ENCODE assay signal across 17 cellular contexts in genomic region chr5:1061916-1062315, GRCh38. TPM values are rescaled to one million over a fixed set of nuclear protein-coding genes. Genes with fewer than 3 reads are reported as not detected.
DNase-seq lines count a peak whose midpoint lies in the region; ATAC-seq, FAIRE-seq and TF ChIP-seq lines count a peak whose summit lies in the region.
"Had no signal": no experiment of that assay in that cellular context is flagged by ENCODE, and none has a peak within 500 bp of the region (broad histone marks: within the 10 kb centered on the region; RNA-seq: fewer than 3 reads in every experiment).

No MANE protein-coding gene starts in this region.

- H3K27ac ChIP-seq in right cardiac atrium (ENCODE audit: low read length) (no peak overlapping the region), PC-9 (no peak overlapping the region), kidney (ENCODE audit: low read depth in 2 of 2, low read length in 2 of 2) (no peak overlapping the region), small intestine (ENCODE audit: low read depth in 1 of 2, low read length in 1 of 2) (no peak overlapping the region)
- H3K27ac ChIP-seq: BLaER1 had no signal

- H3K36me3 Mint-ChIP-seq in CD14-positive monocyte: peaks cover 45 to 66% of the 10 kb centered on the region in 2 donors

- H3K27me3 Mint-ChIP-seq in CD14-positive monocyte (ENCODE audit: low read depth in 3 of 3): no peaks in the 10 kb centered on the region

- H2AFZ ChIP-seq in PC-9: no peak overlapping the region

- H3K79me2 ChIP-seq in PC-9 (ENCODE audit: low read depth): no peaks in the 10 kb centered on the region

- no peak overlapping the region for H3K27ac Mint-ChIP-seq in CD14-positive monocyte
- H3K27ac Mint-ChIP-seq: CD8-positive, alpha-beta T cell had no signal

- WGBS in right cardiac atrium: 83% methylated on average over 10 of the region's 10 CpGs
- 76 to 85% (median 82%) methylated on average over 9 to 10 of the region's 10 CpGs for WGBS in small intestine, 3 donors

- DNase-seq in right cardiac atrium (peak in 2 of 3 donors; percentile 24 to 30), left cardiac atrium (no peak), H7 (peak; percentile 51), PC-9 (no peak), kidney (peak; percentile 53), CD14-positive monocyte (ENCODE audit: low spot score) (no peak), small intestine (no peak)
- DNase-seq: Calu3; CD8-positive, alpha-beta T cell; DND-41; EL; GOT3; H9 had no signal

- H3K27me3 ChIP-seq in right cardiac atrium (ENCODE audit: control insufficient read depth, insufficient read depth) (no peaks in the 10 kb centered on the region), H7 (ENCODE audit: control insufficient read depth, insufficient read depth, low read length) (no peaks in the 10 kb centered on the region), PC-9 (ENCODE audit: insufficient read depth, low read depth) (no peaks in the 10 kb centered on the region), small intestine (ENCODE audit: control insufficient read depth in 2 of 2, insufficient read depth in 2 of 2, low read length in 2 of 2) (no peaks in the 10 kb centered on the region)
- H3K27me3 ChIP-seq: BLaER1 had no signal

- TSS peak; percentile 13 for BruUV-seq in PC-9 (replicated peaks; lab: Mats Ljungman, UMichigan)

- no peaks in the 10 kb centered on the region for H3K9me3 Mint-ChIP-seq in CD14-positive monocyte
- H3K9me3 Mint-ChIP-seq: CD8-positive, alpha-beta T cell; H9 had no signal

- H3K9ac ChIP-seq in kidney (ENCODE audit: low read length in 2 of 2): no peak overlapping the region
- H3K9ac ChIP-seq: BLaER1 had no signal

- CTCF ChIA-PET in PC-9 (lab: Charles Lee): interaction anchor here (0.5 kb wide), 1 partner anchor 32 kb away, joined by 4 read pairs; no protein-coding TSS in a partner anchor

- no peaks in the 10 kb centered on the region for H3K9me2 ChIP-seq in PC-9 (ENCODE audit: insufficient read depth)

- H3K36me3 ChIP-seq in H7 (replicated peaks; ENCODE audit: control insufficient read depth, insufficient read depth, low read length) (peaks cover 3% of the 10 kb centered on the region; the same call in 1 of the 2 replicates), PC-9 (ENCODE audit: low read depth) (no peaks in the 10 kb centered on the region), kidney (ENCODE audit: control insufficient read depth in 1 of 2, insufficient read depth in 2 of 2, low read length in 2 of 2) (peaks cover 16 to 44% of the 10 kb centered on the region in 2 donors), small intestine (ENCODE audit: control insufficient read depth in 2 of 2, insufficient read depth in 2 of 2, low read length in 2 of 2) (peaks cover 24 to 36% of the 10 kb centered on the region in 2 donors)

- no peak for ATAC-seq in right cardiac atrium
- ATAC-seq in left cardiac atrium: no peak
- ATAC-seq: CD8-positive, alpha-beta T cell; GM12878 had no signal

- H3K4me1 Mint-ChIP-seq in CD14-positive monocyte: no peaks in the 10 kb centered on the region
- H3K4me1 Mint-ChIP-seq: H9 had no signal

- H3K4me1 ChIP-seq in right cardiac atrium (ENCODE audit: control insufficient read depth, insufficient read depth, low read length) (no peaks in the 10 kb centered on the region), PC-9 (replicated peaks; ENCODE audit: insufficient read depth) (no peaks in the 10 kb centered on the region), kidney (ENCODE audit: control insufficient read depth in 1 of 2, insufficient read depth in 1 of 2, low read depth in 1 of 2, low read length in 2 of 2) (peaks cover 0 to 4% of the 10 kb centered on the region in 2 donors), small intestine (ENCODE audit: control insufficient read depth in 2 of 2, insufficient read depth in 1 of 2, low read depth in 1 of 2, low read length in 1 of 2) (no peaks in the 10 kb centered on the region)

- H3K4me2 ChIP-seq in PC-9: no peak overlapping the region
- H3K4me2 ChIP-seq: BLaER1 had no signal

- no peaks in the 10 kb centered on the region for H3K9me3 ChIP-seq in right cardiac atrium (ENCODE audit: control insufficient read depth, low read length)
- no peaks in the 10 kb centered on the region for H3K9me3 ChIP-seq in PC-9 (ENCODE audit: insufficient read depth, low read depth)
- no peaks in the 10 kb centered on the region for H3K9me3 ChIP-seq in kidney (ENCODE audit: control insufficient read depth in 1 of 2, low read length in 2 of 2)
- H3K9me3 ChIP-seq in small intestine (ENCODE audit: control insufficient read depth, low read depth): no peaks in the 10 kb centered on the region
- H3K9me3 ChIP-seq: BLaER1 had no signal

- peaks cover 15% of the 10 kb centered on the region for H4K20me1 ChIP-seq in PC-9 (ENCODE audit: insufficient read depth)

- no peak overlapping the region for H3K4me3 ChIP-seq in right cardiac atrium (ENCODE audit: low read length)
- no peak overlapping the region for H3K4me3 ChIP-seq in H7 (ENCODE audit: insufficient read depth, low read depth, low read length)
- H3K4me3 ChIP-seq in PC-9: no peak overlapping the region
- no peak overlapping the region for H3K4me3 ChIP-seq in kidney (ENCODE audit: low read length in 2 of 2)
- H3K4me3 ChIP-seq in small intestine (ENCODE audit: low read depth in 1 of 2, low read length in 2 of 2): no peak overlapping the region
- H3K4me3 ChIP-seq: BLaER1, GM12878 had no signal

- intact Hi-C loops in right cardiac atrium (cut with DNase I): no loop called here
- intact Hi-C loops in left cardiac atrium (cut with DNase I): no loop called here
- intact Hi-C loops in PC-9 (cut with micrococcal nuclease; ENCODE audit: unreplicated experiment): no loop called here
- intact Hi-C loops in kidney (cut with DNase I): no loop called here
- intact Hi-C loops in CD14-positive monocyte (cut with micrococcal nuclease): no loop called here

- H3F3A ChIP-seq in PC-9 (ENCODE audit: insufficient read depth, low read depth): 0 out of 2 replicates have a peak, but pooled peaks cover 3% of the 10 kb centered on the region

- no peak for FAIRE-seq in kidney (lab: Jason Lieb, UNC)
- FAIRE-seq in small intestine (lab: Jason Lieb, UNC): no peak
- FAIRE-seq: GM12878, HTR-8/SVneo had no signal

- POLR2A ChIA-PET in PC-9 (lab: Charles Lee; ENCODE audit: unreplicated experiment): no interaction called here

- no peak overlapping the region for H3K4me3 Mint-ChIP-seq in CD14-positive monocyte
- H3K4me3 Mint-ChIP-seq: CD8-positive, alpha-beta T cell; H9 had no signal

- TF ChIP-seq CTCF in PC-9 (conservative IDR thresholded peaks at IDR 0.05): no peak
- no peak for TF ChIP-seq CTCF in kidney (IDR thresholded peaks at IDR 0.05; ENCODE audit: borderline replicate concordance, extremely low read depth, insufficient read depth)
- TF ChIP-seq CTCF in CD14-positive monocyte (IDR thresholded peaks at IDR 0.05): no peak

RNA-seq across cellular contexts. Expression of gene SLC12A7, which starts 49.9 kb away (rescaled TPM):
- total RNA-seq in right cardiac atrium (10 to 100 TPM; 57.2 to 80.5 (median 65.6) TPM), left cardiac atrium (10 to 100 TPM; 53.7 to 54.1 TPM), PC-9 (2021) (174 and 207 TPM in 2 replicates), kidney (92.9 TPM)
- polyA plus RNA-seq in right cardiac atrium (28.5 TPM), kidney (ENCODE audit: insufficient read depth, low read depth, low replicate concordance) (28.2 TPM), CD14-positive monocyte (10 to 100 TPM in 1 of 2 donors, 1 to 10 TPM in 1; 8.2 to 12.5 TPM), small intestine (10 to 100 TPM; 32.7 to 49.2 (median 39.8) TPM)
- total RNA-seq in H7 (2014; rRNA removed; shearing (Covaris generic)): 17.7 and 19.8 TPM in 2 replicates

RNA-seq across cellular contexts. Expression of gene NKD2, which starts 53.3 kb away (rescaled TPM):
- total RNA-seq in right cardiac atrium (1 to 10 TPM; 1.9 to 8.6 (median 3.1) TPM), left cardiac atrium (10 to 100 TPM in 1 of 2 donors, 1 to 10 TPM in 1; 4.4 to 10.4 TPM), PC-9 (2021) (0.57 and 2.6 TPM in 2 replicates), kidney (14.1 TPM)
- polyA plus RNA-seq in right cardiac atrium (2.6 TPM), kidney (ENCODE audit: insufficient read depth, low read depth, low replicate concordance) (7.9 TPM), CD14-positive monocyte (not detected), small intestine (1 to 10 TPM in 1 of 3 donors, under 1 TPM in 2; 0.22 to 3.7 (median 0.81) TPM)
- 4.9 and 5.7 TPM in 2 replicates for total RNA-seq in H7 (2014; rRNA removed; shearing (Covaris generic))
- polyA plus RNA-seq: AG04450 had no signal

Comparison
In these comparisons a context has a peak if more than half of its experiments do, and no peak if none do; other contexts are left out.
1. DNase-seq: peak in right cardiac atrium (2 of 3), H7 (single experiment) and kidney (single experiment); none in left cardiac atrium (single experiment), PC-9 (0 of 2), CD14-positive monocyte (single experiment) and small intestine (single experiment).